Comparison of ENCODE assay signal across 1 cellular context in the genomic region with DNA sequence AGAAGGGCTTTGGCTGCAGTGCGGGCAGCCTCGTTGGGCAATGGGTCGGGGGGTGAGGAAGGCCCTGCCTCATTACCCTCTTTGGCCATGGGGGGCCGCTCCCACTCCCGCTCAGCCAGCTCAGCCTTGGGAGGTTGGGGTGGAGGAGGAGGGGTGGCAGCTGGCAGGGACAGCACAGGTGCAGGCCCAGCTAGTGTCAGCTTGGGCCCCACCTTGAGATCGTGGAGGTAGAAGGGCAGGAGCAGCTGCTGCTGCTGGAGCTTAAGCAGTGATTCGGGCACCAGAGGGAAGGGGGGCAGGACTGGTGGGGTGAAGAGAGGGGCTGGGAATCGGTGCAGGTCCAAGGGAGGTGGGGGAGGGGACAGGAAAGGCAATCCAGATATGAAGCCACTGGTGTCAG.
TF ChIP-seq lines count a peak whose summit lies in the region.

No MANE protein-coding gene starts in this region.

TF ChIP-seq in WTC11, 78 proteins besides CTCF, POLR2A, EP300 and RAD21 (continued from another document):
- no peak for TF ChIP-seq STAT6 (CRISPR knock-in tag; conservative IDR thresholded peaks at IDR 0.05; ENCODE audit: low read depth)
